Comparison of ENCODE assay signal across 8 cellular contexts in the genomic region with DNA sequence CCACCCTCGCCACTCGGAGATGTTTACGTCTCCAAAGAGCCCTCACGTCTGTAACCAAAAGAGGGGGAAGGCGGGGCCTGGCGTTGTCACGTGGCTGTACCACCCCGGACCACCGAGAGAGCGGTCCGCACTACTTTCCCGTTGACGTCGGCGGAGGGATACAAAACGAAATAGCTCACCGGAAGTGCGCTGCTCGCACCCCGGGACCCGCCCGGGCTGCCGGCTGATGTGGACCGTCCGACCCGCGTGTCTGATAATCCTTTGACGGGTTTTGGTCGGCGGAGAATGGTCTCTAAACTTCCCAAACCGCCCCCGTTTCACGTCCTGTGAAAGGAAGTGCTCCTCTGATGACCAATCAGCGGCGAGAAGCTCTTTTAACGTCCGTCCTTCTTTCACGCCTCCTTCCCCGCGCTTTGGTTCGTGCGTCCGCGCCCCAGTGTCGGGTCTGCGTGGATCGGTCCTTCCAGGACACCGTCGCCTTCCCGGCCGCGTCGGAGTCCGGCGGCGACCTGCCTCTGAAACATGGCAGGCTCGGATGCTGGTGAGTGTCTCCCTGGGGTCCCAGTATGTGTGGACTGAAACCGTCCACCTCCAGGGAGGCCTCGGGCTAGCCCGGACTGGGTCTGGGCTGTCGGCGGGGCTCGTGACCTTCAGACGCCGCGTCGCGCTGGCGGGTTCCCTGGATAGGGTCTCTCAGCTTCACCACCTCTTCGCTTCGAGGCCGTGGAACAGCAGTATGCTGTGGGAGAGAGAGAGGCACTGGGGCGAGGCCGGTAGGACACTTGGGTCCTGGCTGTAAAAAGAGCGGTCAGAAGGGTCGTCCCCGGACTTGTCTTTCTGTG. TPM values are rescaled to one million over a fixed set of nuclear protein-coding genes. Genes with fewer than 3 reads are reported as not detected.
DNase-seq lines count a peak whose midpoint lies in the region; ATAC-seq lines count a peak whose summit lies in the region.

A gene with protein sequence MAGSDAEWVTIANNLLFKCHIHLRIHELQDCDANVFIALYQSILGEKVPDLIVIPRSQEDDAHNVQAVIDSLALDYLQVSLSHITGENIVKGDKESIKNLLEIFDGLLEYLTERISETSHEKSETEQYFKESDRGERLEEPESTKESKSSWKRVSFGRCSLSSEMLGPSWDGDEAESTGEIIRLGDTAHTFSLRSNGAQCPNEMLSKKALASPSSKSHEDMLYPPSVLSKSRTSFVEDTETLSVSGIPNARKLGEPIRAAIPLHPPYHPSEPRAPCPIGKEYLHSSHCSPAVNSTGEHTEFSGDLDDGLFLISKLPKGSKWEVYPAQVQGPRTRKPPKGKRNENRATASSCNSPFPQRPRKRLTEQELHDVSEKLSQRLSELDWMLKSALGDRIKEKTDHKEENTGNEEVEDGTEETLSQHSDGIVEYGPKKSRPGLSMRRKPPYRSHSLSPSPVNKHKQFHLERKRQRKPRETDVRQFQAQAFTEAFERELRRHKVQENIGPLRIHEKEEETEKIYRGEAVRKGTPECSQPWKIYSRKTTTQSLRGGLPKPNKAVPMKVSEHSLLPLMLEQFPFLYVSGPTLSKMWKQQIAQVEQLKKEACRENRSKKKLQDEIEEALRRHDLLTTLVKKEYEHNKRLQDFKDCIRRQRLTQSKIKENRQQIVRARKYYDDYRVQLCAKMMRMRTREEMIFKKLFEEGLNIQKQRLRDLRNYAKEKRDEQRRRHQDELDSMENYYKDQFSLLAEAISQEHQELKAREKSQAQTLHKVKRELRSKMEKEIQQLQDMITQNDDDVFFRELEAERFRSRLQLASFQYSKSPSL (plus strand): TSS at position 402 of the 842 bp plus-strand sequence. CDS start 121 bp downstream, at position 523.

- intact Hi-C loops in left colon (cut with DNase I, micrococcal nuclease), result no loop called here

- ATAC-seq in GM19043 (IDR thresholded peaks at IDR 0.05; ENCODE audit: low read depth, unreplicated experiment) (peak; percentile 53), HG03354 (IDR thresholded peaks at IDR 0.05; ENCODE audit: poor library complexity, severe bottlenecking, unreplicated experiment) (peak; percentile 66), left colon (peak; percentile 67)

- DNase-seq in AG20443 (ENCODE audit: low spot score), result peak; percentile 94
- DNase-seq in NCI-H510A (lab: John Stamatoyannopoulos, UW), result peak; percentile 99
- DNase-seq in activated CD4-positive, alpha-beta T cell treated with anti-CD3 and anti-CD28 coated beads for 1 hour, result peak; percentile 91
- DNase-seq in cerebellum (ENCODE audit: low spot score), result peak; percentile 91
- peak; percentile 95 to 97 for DNase-seq in left colon
- DNase-seq in stimulated activated CD4-positive, alpha-beta T cell treated with anti-CD3 and anti-CD28 coated beads, Interleukin-1b, Interleukin-23, amount 100 ng/mL, for 4 hours (ENCODE audit: low read depth in 2 of 2), result peak; percentile 87 to 91

RNA-seq across cellular contexts. Expression of the gene that starts here (rescaled TPM):
- total RNA-seq in cerebellum (107 TPM), left colon (10 to 100 TPM; 31.9 to 35.0 TPM)

Comparison
In these comparisons a context has a peak if more than half of its experiments do, and no peak if none do; other contexts are left out.
1. Peak in every context shown above with its lines: DNase-seq and ATAC-seq.